8 cellular contexts compared by ENCODE assay signal in the genomic region with DNA sequence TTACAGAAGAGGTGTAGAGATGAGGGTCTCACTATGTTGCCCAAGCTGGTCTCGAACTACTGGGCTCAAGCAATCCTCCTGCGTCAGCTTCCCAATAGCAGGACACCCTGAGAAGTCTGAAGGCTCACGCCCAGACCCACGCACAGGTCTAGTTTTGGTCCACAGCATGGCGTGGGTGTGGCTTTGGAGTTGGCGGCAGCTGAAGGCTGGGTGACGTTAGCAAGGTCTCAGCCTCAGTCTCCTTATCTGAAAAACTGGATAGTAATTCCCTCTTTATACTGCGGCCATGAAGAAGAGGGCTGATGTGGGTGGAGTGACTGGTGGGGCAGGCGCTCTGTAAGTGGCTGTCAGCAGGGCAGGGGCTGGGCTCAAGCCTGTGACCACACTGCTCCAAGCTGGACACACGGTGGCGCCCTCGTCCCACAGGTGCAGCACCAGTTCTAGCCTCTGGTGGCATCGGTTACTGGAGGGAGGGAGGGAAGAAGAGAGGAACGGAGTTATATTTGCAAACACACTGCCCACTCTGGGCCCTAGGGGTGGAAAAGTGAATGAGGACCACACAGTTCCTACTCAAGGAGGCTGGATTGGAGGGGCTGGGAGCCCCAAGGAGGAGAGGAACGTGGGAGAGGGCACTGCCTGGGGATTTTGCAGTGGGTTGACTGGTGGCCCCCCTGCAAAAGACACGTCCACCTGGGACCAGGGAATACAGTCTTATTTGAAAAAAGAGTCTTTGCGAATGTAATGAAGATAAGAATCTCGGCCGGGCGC. TPM values are rescaled to one million over a fixed set of nuclear protein-coding genes. Genes with fewer than 3 reads are reported as not detected.
DNase-seq lines count a peak whose midpoint lies in the region; ATAC-seq and TF ChIP-seq lines count a peak whose summit lies in the region.

No MANE protein-coding gene starts in this region.

- peak; percentile 63 for ATAC-seq in GM19468 (IDR thresholded peaks at IDR 0.05; ENCODE audit: extremely low read depth, unreplicated experiment)

- no peak overlapping the region for H3K27ac ChIP-seq in CD4-positive, alpha-beta memory T cell (ENCODE audit: low read depth, low read length)
- no peak overlapping the region for H3K27ac ChIP-seq in OCI-LY3 (ENCODE audit: low read length)

- H3K36me3 Mint-ChIP-seq in CD4-positive, alpha-beta memory T cell, result no peaks in the 10 kb centered on the region
- H3K36me3 Mint-ChIP-seq in endothelial cell (ENCODE audit: low read depth, unreplicated experiment), result no peaks in the 10 kb centered on the region

- H3K9me3 ChIP-seq in CD4-positive, alpha-beta memory T cell (ENCODE audit: control insufficient read depth in 1 of 2, low read length in 2 of 2), result no peaks in the 10 kb centered on the region
- H3K9me3 ChIP-seq in OCI-LY3 (ENCODE audit: insufficient read depth, low read length), result no peaks in the 10 kb centered on the region

- peaks cover 14 to 18% of the 10 kb centered on the region in 2 donors for H3K27me3 Mint-ChIP-seq in CD4-positive, alpha-beta memory T cell
- H3K27me3 Mint-ChIP-seq in endothelial cell (ENCODE audit: unreplicated experiment), result peaks cover 3% of the 10 kb centered on the region

- H3K27ac Mint-ChIP-seq in CD4-positive, alpha-beta memory T cell, result peak overlapping the region in 5 of 7 donors; percentile 1 to 71 (median 38)
- no peak overlapping the region for H3K27ac Mint-ChIP-seq in endothelial cell (ENCODE audit: unreplicated experiment)

- H3K4me3 ChIP-seq in CD4-positive, alpha-beta memory T cell (ENCODE audit: low read length in 2 of 2), result no peak overlapping the region
- H3K4me3 ChIP-seq in OCI-LY3 (ENCODE audit: low read length), result peak overlapping the region; percentile 74

- H3K4me1 Mint-ChIP-seq in CD4-positive, alpha-beta memory T cell, result peaks cover 14 to 40% (median 25%) of the 10 kb centered on the region in 4 donors
- peaks cover 12% of the 10 kb centered on the region for H3K4me1 Mint-ChIP-seq in endothelial cell (ENCODE audit: unreplicated experiment)

- POLR2A ChIA-PET in CD4-positive, alpha-beta memory T cell (lab: Charles Lee; ENCODE audit: partially characterized antibody), result interaction anchor here (0.9 to 5.5 kb wide), 5 partner anchors 23 to 89 kb away, joined by 3 to 60 read pairs (median 6); no protein-coding TSS in a partner anchor

- peaks cover 0 to 2% (median 0%) of the 10 kb centered on the region in 8 donors for H3K9me3 Mint-ChIP-seq in CD4-positive, alpha-beta memory T cell
- no peaks in the 10 kb centered on the region for H3K9me3 Mint-ChIP-seq in endothelial cell (ENCODE audit: unreplicated experiment)

- H4K20me1 ChIP-seq in OCI-LY3 (ENCODE audit: insufficient read depth, low read length), result no peaks in the 10 kb centered on the region

- TF ChIP-seq CTCF in OCI-LY3 (IDR thresholded peaks at IDR 0.05; ENCODE audit: low read depth, low read length) (peak; percentile 99), endothelial cell (IDR thresholded peaks at IDR 0.05; ENCODE audit: unreplicated experiment) (peak; percentile 76)

- peaks cover 30% of the 10 kb centered on the region for H3K4me1 ChIP-seq in CD4-positive, alpha-beta memory T cell (ENCODE audit: insufficient read depth, low read length)
- H3K4me1 ChIP-seq in OCI-LY3 (ENCODE audit: low read length), result peaks cover 58% of the 10 kb centered on the region

- H3K9ac ChIP-seq in OCI-LY3 (ENCODE audit: low read length), result peak overlapping the region; percentile 51

- H3K79me2 ChIP-seq in OCI-LY3 (ENCODE audit: low read length), result no peaks in the 10 kb centered on the region

- peak; percentile 85 to 86 (median 86) for DNase-seq in CD4-positive, alpha-beta memory T cell
- peak in 73 of 76 experiments; percentile 30 to 93 (median 82) for DNase-seq in HUDEP-2 (lab: John Stamatoyannopoulos, UW; ENCODE audit: unreplicated experiment in 76 of 76)
- peak; percentile 74 for DNase-seq in activated CD8-positive, alpha-beta memory T cell treated with anti-CD3 and anti-CD28 coated beads, Interleukin-2, amount 50 U/mL, for 24 hours (ENCODE audit: extremely low read depth)
- DNase-seq in endothelial cell (ENCODE audit: low spot score), result peak; percentile 94
- peak; percentile 95 for DNase-seq in mucosa of gallbladder (ENCODE audit: low spot score)
- DNase-seq in stimulated activated CD8-positive, alpha-beta memory T cell treated with anti-CD3 and anti-CD28 coated beads, Interleukin-4, amount 100 ng/mL, for 24 hours (ENCODE audit: low read depth), result peak; percentile 84

- H2AFZ ChIP-seq in OCI-LY3 (ENCODE audit: low read depth, low read length), result peak overlapping the region; percentile 97

- peak overlapping the region; percentile 87 for H3K4me2 ChIP-seq in OCI-LY3 (ENCODE audit: low read length)

- H3K27me3 ChIP-seq in CD4-positive, alpha-beta memory T cell (ENCODE audit: insufficient read depth, low read length), result no peaks in the 10 kb centered on the region
- peaks cover 14% of the 10 kb centered on the region for H3K27me3 ChIP-seq in OCI-LY3 (ENCODE audit: low read depth, low read length)

- CTCF ChIA-PET in CD4-positive, alpha-beta memory T cell (lab: Charles Lee; ENCODE audit: partially characterized antibody), result interaction anchor here (0.7 to 16.8 kb wide), 16 partner anchors 11 to 427 kb away, joined by 3 to 523 read pairs (median 4); a partner anchor contains a TSS

- intact Hi-C loops in CD4-positive, alpha-beta memory T cell (cut with micrococcal nuclease), result loop anchor here (1.0 to 2.0 kb wide), 3 partner anchors 29 to 54 kb away; no protein-coding TSS in a partner anchor

- H3K36me3 ChIP-seq in CD4-positive, alpha-beta memory T cell (ENCODE audit: insufficient read depth, low read length), result no peaks in the 10 kb centered on the region
- H3K36me3 ChIP-seq in OCI-LY3 (replicated peaks; ENCODE audit: low read depth, low read length), result no peaks in the 10 kb centered on the region

- peak overlapping the region in 7 of 8 donors; percentile 14 to 88 (median 47) for H3K4me3 Mint-ChIP-seq in CD4-positive, alpha-beta memory T cell
- H3K4me3 Mint-ChIP-seq in endothelial cell (ENCODE audit: unreplicated experiment), result peak overlapping the region; percentile 37

RNA-seq across cellular contexts. Expression of a gene that starts 19.6 kb away (rescaled TPM):
- total RNA-seq in CD4-positive, alpha-beta memory T cell, result under 1 TPM; 0.42 to 0.61 TPM
- not detected for polyA plus RNA-seq in CD4-positive, alpha-beta memory T cell
- total RNA-seq in endothelial cell (ENCODE audit: unreplicated experiment) (26.0 TPM), mucosa of gallbladder (62.8 TPM)

RNA-seq across cellular contexts. Expression of a gene that starts 21.5 kb away (rescaled TPM):
- not detected for total RNA-seq in CD4-positive, alpha-beta memory T cell
- polyA plus RNA-seq in CD4-positive, alpha-beta memory T cell, result not detected
- total RNA-seq in endothelial cell (ENCODE audit: unreplicated experiment), result 51.2 TPM
- 186 TPM for total RNA-seq in mucosa of gallbladder

RNA-seq across cellular contexts. Expression of a gene that starts 41.1 kb away (rescaled TPM):
- total RNA-seq in CD4-positive, alpha-beta memory T cell, result 1 to 10 TPM in 1 of 2 experiments, not detected in 1; 1.0 TPM
- polyA plus RNA-seq in CD4-positive, alpha-beta memory T cell, result not detected
- total RNA-seq in endothelial cell (ENCODE audit: unreplicated experiment), result not detected
- total RNA-seq in mucosa of gallbladder, result 776 TPM

RNA-seq across cellular contexts. Expression of a gene that starts 52.6 kb away (rescaled TPM):
- total RNA-seq in CD4-positive, alpha-beta memory T cell, result 100 to 1,000 TPM; 213 to 218 TPM
- 100 to 1,000 TPM; 339 to 441 TPM for polyA plus RNA-seq in CD4-positive, alpha-beta memory T cell
- total RNA-seq in endothelial cell (ENCODE audit: unreplicated experiment) (75.4 TPM), mucosa of gallbladder (24.2 TPM)

Comparison
In these comparisons a context has a peak if more than half of its experiments do, and no peak if none do; other contexts are left out.
1. RNA of a gene that starts 19.6 kb away (total RNA-seq): 62.8 TPM in mucosa of gallbladder (single experiment) and 26.0 TPM in endothelial cell (single experiment); 0.42 to 0.61 TPM in CD4-positive, alpha-beta memory T cell; every median in the first group is over 10 times any median in the second.
2. RNA of a gene that starts 21.5 kb away (total RNA-seq): 186 TPM in mucosa of gallbladder (single experiment) and 51.2 TPM in endothelial cell (single experiment); not detected in CD4-positive, alpha-beta memory T cell; every median in the first group is over 10 times any median in the second.
3. RNA of a gene that starts 41.1 kb away (total RNA-seq): 776 TPM in mucosa of gallbladder (single experiment); 1.0 TPM in CD4-positive, alpha-beta memory T cell and not detected in endothelial cell (single experiment); every median in the first group is over 100 times any median in the second.
4. Peak in every context shown above with its lines, with median percentiles within 50 percentile points of each other: DNase-seq.